Comparison of ENCODE assay signal across 8 cellular contexts in genomic region chr1:53945433-53946251, GRCh38. TPM values are rescaled to one million over a fixed set of nuclear protein-coding genes. Genes with fewer than 3 reads are reported as not detected.
DNase-seq lines count a peak whose midpoint lies in the region; ATAC-seq, FAIRE-seq and TF ChIP-seq lines count a peak whose summit lies in the region.

Gene IFT25, minus strand, starts transcription at chr1:53945699. Its CDS starts 5,617 bp downstream, at chr1:53940082.

- DNase-seq in NCI-H69 (lab: John Stamatoyannopoulos, UW) (peak; percentile 95), dedifferentiated amniotic fluid mesenchymal stem cell (ENCODE audit: extremely low spot score) (peak; percentile 94), HepG2 (ENCODE audit: low spot score) (peak; percentile 85)
- peak; percentile 96 to 100 for DNase-seq in activated CD4-positive, alpha-beta T cell treated with anti-CD3 and anti-CD28 coated beads, Interleukin-2, amount 50 U/mL, for 24 hours (ENCODE audit: low read depth in 1 of 2, low spot score in 1 of 2)
- peak; percentile 98 to 100 for DNase-seq in stimulated activated CD4-positive, alpha-beta T cell treated with anti-CD3 and anti-CD28 coated beads, Interleukin-2, amount 100 ng/mL, for 48 hours

- CTCF ChIA-PET in HepG2 (lab: Yijun Ruan, JAX; ENCODE audit: low intra/inter-chr PET ratio, low total read pairs) = no interaction called here

- no peak for FAIRE-seq in HepG2 (lab: Jason Lieb, UNC)

- peak; percentile 24 to 86; a peak in 3 of 4 replicates for TF ChIP-seq POLR2A in HepG2 (IDR thresholded peaks at IDR 0.05; ENCODE audit: insufficient read depth in 1 of 2, low read depth in 2 of 2, low read length in 2 of 2)

- TF ChIP-seq RAD21 in HepG2 (CRISPR knock-in tag; IDR thresholded peaks at IDR 0.05) = peak; percentile 42; the same call in 1 of the 2 replicates

- H3K9ac ChIP-seq in HepG2 (ENCODE audit: insufficient read depth, low read depth, low read length) = peak within 1 kb of the TSS; percentile 78

- H3K27ac ChIP-seq in C4-2B = peak within 1 kb of the TSS; percentile 79
- H3K27ac ChIP-seq in HepG2 (ENCODE audit: extremely low read length, insufficient read depth, low read length) = peak within 1 kb of the TSS; percentile 82

- in situ Hi-C loops in HepG2 (cut with HindIII; ENCODE audit: extremely low pct_ligation_motif_present, low pct_unique_long_range_greater_than_20kb) = no loop called here

- H3K9me3 ChIP-seq in HepG2 (ENCODE audit: low read length) = no peaks in the 10 kb centered on the region

- POLR2A ChIA-PET in HepG2 (lab: Yijun Ruan, JAX) = interaction anchor here (0.6 to 2.6 kb wide), 28 partner anchors 8 to 115 kb away, joined by 3 to 46 read pairs (median 5); partner anchors contain the start of genes DIO1, NDC1 and YIPF1

- no peaks in the 10 kb centered on the region; a peak in 1 of 5 replicates for H3K27me3 ChIP-seq in HepG2 (ENCODE audit: control insufficient read depth in 1 of 2, insufficient read depth in 2 of 2, low read length in 2 of 2)

- ATAC-seq in GM19372 (IDR thresholded peaks at IDR 0.05; ENCODE audit: low read depth, unreplicated experiment) = peak; percentile 61
- peak; percentile 62 for ATAC-seq in HG03521 (IDR thresholded peaks at IDR 0.05; ENCODE audit: unreplicated experiment)
- peak; percentile 85 for ATAC-seq in HepG2

- TF ChIP-seq CTCF in C4-2B (conservative IDR thresholded peaks at IDR 0.05) (no peak), HepG2 (CRISPR knock-in tag; IDR thresholded peaks at IDR 0.05) (no peak)

- WGBS in HepG2 (ENCODE audit: low lambda C conversion rate) = under 1% methylated on average over 34 of the region's 90 CpGs

- no TSS peak for BruUV-seq in HepG2 (replicated peaks; lab: Mats Ljungman, UMichigan)

- intact Hi-C loops in HepG2 (cut with micrococcal nuclease; ENCODE audit: unreplicated experiment) = loop anchor here (5.0 kb wide), 1 partner anchor 53 kb away; the partner anchor contains the start of gene DIO1

- TF ChIP-seq EP300 in HepG2 (IDR thresholded peaks at IDR 0.05; ENCODE audit: low read depth in 2 of 2, low read length in 2 of 2) = no peak
- TF ChIP-seq EP300 in HepG2 (CRISPR knock-in tag; IDR thresholded peaks at IDR 0.05; ENCODE audit: borderline replicate concordance) = no peak

- 0 out of 2 replicates have a peak, but pooled peaks cover 4% of the 10 kb centered on the region for H4K20me1 ChIP-seq in HepG2 (ENCODE audit: insufficient read depth, low read length)

- H3K4me3 ChIP-seq in HepG2 (replicated peaks in 1 of 3; ENCODE audit: insufficient read depth in 1 of 3, low read depth in 2 of 3, low read length in 3 of 3) = peak within 1 kb of the TSS; percentile 84 to 99 (median 98)

- H3K4me1 ChIP-seq in HepG2 (ENCODE audit: insufficient read depth, low read length) = peaks cover 69% of the 10 kb centered on the region

- H3K36me3 ChIP-seq in HepG2 (replicated peaks in 1 of 2; ENCODE audit: control insufficient read depth in 1 of 2, insufficient read depth in 2 of 2, low read length in 2 of 2) = peaks cover 2 to 10% of the 10 kb centered on the region in 2 experiments; a peak in 3 of 5 replicates

- peak within 1 kb of the TSS; percentile 87 for H3K4me2 ChIP-seq in HepG2 (ENCODE audit: low read depth, low read length)

- no peak within 1 kb of the TSS for H2AFZ ChIP-seq in HepG2 (ENCODE audit: low read length)

- peaks cover 56% of the 10 kb centered on the region for H3K79me2 ChIP-seq in HepG2 (ENCODE audit: insufficient read depth, low read length)

TF ChIP-seq in HepG2, 621 proteins besides CTCF, POLR2A, EP300 and RAD21 (continues in another document):
- TF ChIP-seq ETV5 (CRISPR knock-in tag; IDR thresholded peaks at IDR 0.05; ENCODE audit: borderline replicate concordance) = peak; percentile 23; the same call in 1 of the 2 replicates
- no peak for TF ChIP-seq RARG (CRISPR knock-in tag; IDR thresholded peaks at IDR 0.05; ENCODE audit: low read depth)
- peak; percentile 27; the same call in 1 of the 2 replicates for TF ChIP-seq ZNF574 (CRISPR knock-in tag; IDR thresholded peaks at IDR 0.05)
- TF ChIP-seq TSC22D2 (CRISPR knock-in tag; IDR thresholded peaks at IDR 0.05; ENCODE audit: borderline replicate concordance) = peak; percentile 53; the same call in 1 of the 2 replicates
- TF ChIP-seq PATZ1 (CRISPR knock-in tag; IDR thresholded peaks at IDR 0.05) = peak; percentile 33; the same call in 1 of the 2 replicates
- 0 out of 2 replicates have a peak, but pooled peaks have one; percentile 8 for TF ChIP-seq KLF11 (CRISPR knock-in tag; IDR thresholded peaks at IDR 0.05)
- TF ChIP-seq YEATS4 (CRISPR knock-in tag; IDR thresholded peaks at IDR 0.05; ENCODE audit: borderline replicate concordance) = peak; percentile 88; the same call in 1 of the 2 replicates

RNA-seq across cellular contexts. Expression of gene IFT25, which starts in this region (rescaled TPM):
- 48.0 and 52.8 TPM in 2 replicates for total RNA-seq in HepG2 (2016; rRNA removed; fragmentation: Illumina TruSeq; extraction: Trizol)
- total RNA-seq in HepG2 (2016; cell fraction: cytosol; rRNA removed; fragmentation: Illumina TruSeq; extraction: Trizol; ENCODE audit: low read depth) = 24.1 and 25.2 TPM in 2 replicates
- total RNA-seq in HepG2 (2016; cell fraction: insoluble cytoplasmic fraction; rRNA removed; fragmentation: Illumina TruSeq; extraction: Trizol) = 51.0 and 53.3 TPM in 2 replicates
- total RNA-seq in HepG2 (2016; cell fraction: membrane; rRNA removed; fragmentation: Illumina TruSeq; extraction: Trizol) = 25.7 and 27.9 TPM in 2 replicates
- 33.4 and 40.9 TPM in 2 replicates for total RNA-seq in HepG2 (2016; cell fraction: nucleus; rRNA removed; fragmentation: Illumina TruSeq; extraction: Trizol)
- 12.7 and 19.7 TPM in 2 replicates for polyA plus RNA-seq in HepG2 (2011; rRNA removed)
- 6.7 and 7.6 TPM in 2 replicates for polyA plus RNA-seq in HepG2 (2011; cell fraction: cytosol; rRNA removed)
- 9.1 and 12.2 TPM in 2 replicates for polyA plus RNA-seq in HepG2 (2011; cell fraction: nucleus; rRNA removed)
- polyA plus RNA-seq in HepG2 (2012) = 14.1 and 30.4 TPM in 2 replicates
- polyA plus RNA-seq in HepG2 (2016; cell fraction: cytosol; fragmentation: Illumina TruSeq; extraction: Trizol; ENCODE audit: low read depth) = 34.6 and 42.0 TPM in 2 replicates
- 68.1 and 73.1 TPM in 2 replicates for polyA plus RNA-seq in HepG2 (2016; cell fraction: insoluble cytoplasmic fraction; fragmentation: Illumina TruSeq; extraction: Trizol; ENCODE audit: low read depth)
- 29.4 and 29.9 TPM in 2 replicates for polyA plus RNA-seq in HepG2 (2016; cell fraction: membrane; fragmentation: Illumina TruSeq; extraction: Trizol; ENCODE audit: low read depth)
- polyA plus RNA-seq in HepG2 (2016; cell fraction: nucleus; fragmentation: Illumina TruSeq; extraction: Trizol; ENCODE audit: insufficient read depth, low read depth) = 50.9 and 56.0 TPM in 2 replicates
- polyA minus RNA-seq in HepG2 (2011; rRNA and poly(A)+ RNA removed; ENCODE audit: low replicate concordance) = 0.70 and 3.3 TPM in 2 replicates
- polyA minus RNA-seq in HepG2 (2011; cell fraction: cytosol; rRNA and poly(A)+ RNA removed) = 3.1 and 3.6 TPM in 2 replicates
- polyA minus RNA-seq in HepG2 (2011; cell fraction: nucleus; rRNA and poly(A)+ RNA removed) = 30.0 and 36.9 TPM in 2 replicates

Comparison
In these comparisons a context has a peak if more than half of its experiments do, and no peak if none do; other contexts are left out.
1. Peak in every context shown above with its lines: DNase-seq, ATAC-seq, H3K4me3 ChIP-seq and H3K27ac ChIP-seq.